9 cellular contexts compared by ENCODE assay signal in the genomic region with DNA sequence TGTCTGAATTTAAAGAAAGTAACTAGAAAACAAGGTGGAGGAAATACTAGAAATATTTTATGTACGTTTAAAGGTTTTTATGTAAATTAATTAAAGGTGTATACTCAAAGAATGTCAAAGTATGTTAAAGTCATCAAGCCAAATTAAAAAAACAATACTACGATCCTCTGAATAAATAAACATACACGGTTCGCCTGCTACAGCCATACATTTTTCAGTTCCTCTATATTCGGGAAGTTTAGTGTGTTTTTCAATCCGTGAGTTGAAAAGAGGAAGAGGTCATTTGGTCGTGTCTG. TPM values are rescaled to one million over a fixed set of nuclear protein-coding genes. Genes with fewer than 3 reads are reported as not detected.
DNase-seq lines count a peak whose midpoint lies in the region; ATAC-seq and TF ChIP-seq lines count a peak whose summit lies in the region.
"Had no signal": no experiment of that assay in that cellular context is flagged by ENCODE, and none has a peak within 500 bp of the region (broad histone marks: within the 10 kb centered on the region; RNA-seq: fewer than 3 reads in every experiment).

No MANE protein-coding gene starts in this region.

- WGBS in testis, 2 donors = 0 to 2% methylated on average over 7 of the region's 7 CpGs

- peak overlapping the region; percentile 86 for H3K4me3 Mint-ChIP-seq in T-helper 2 cell treated with Interferon-gamma antibody and Interleukin-4, amounts not matched to agents 5 μg/mL and 100 μg/mL, for 36 hours
- peak overlapping the region; percentile 94 for H3K4me3 Mint-ChIP-seq in activated naive CD8-positive, alpha-beta T cell

- TF ChIP-seq POLR2A in testis (IDR thresholded peaks at IDR 0.05) = no peak

- peak overlapping the region; percentile 64 for H3K27ac Mint-ChIP-seq in T-helper 2 cell treated with Interferon-gamma antibody and Interleukin-4, amounts not matched to agents 5 μg/mL and 100 μg/mL, for 36 hours
- H3K27ac Mint-ChIP-seq in activated naive CD8-positive, alpha-beta T cell = peak overlapping the region; percentile 65

- H3K27me3 ChIP-seq in kidney epithelial cell (ENCODE audit: control insufficient read depth, insufficient read depth, low read length) (no peaks in the 10 kb centered on the region), testis (no peaks in the 10 kb centered on the region)

- H3K36me3 ChIP-seq in kidney epithelial cell (ENCODE audit: control insufficient read depth, insufficient read depth, low read length) (no peaks in the 10 kb centered on the region), testis (ENCODE audit: low read depth, missing control alignments) (no peaks in the 10 kb centered on the region)

- no peak for TF ChIP-seq CTCF in kidney epithelial cell (IDR thresholded peaks at IDR 0.05; ENCODE audit: insufficient read depth, low read length, poor library complexity, severe bottlenecking)
- no peak for TF ChIP-seq CTCF in testis (IDR thresholded peaks at IDR 0.05)

- peaks cover 21% of the 10 kb centered on the region for H3K4me1 Mint-ChIP-seq in T-helper 2 cell treated with Interferon-gamma antibody and Interleukin-4, amounts not matched to agents 5 μg/mL and 100 μg/mL, for 36 hours (ENCODE audit: low read depth)
- H3K4me1 Mint-ChIP-seq in activated naive CD8-positive, alpha-beta T cell (ENCODE audit: low read depth) = peaks cover 37% of the 10 kb centered on the region

- intact Hi-C loops in testis (cut with DNase I; ENCODE audit: low total_unique reads) = no loop called here

- H3K27me3 Mint-ChIP-seq in T-helper 2 cell treated with Interferon-gamma antibody and Interleukin-4, amounts not matched to agents 5 μg/mL and 100 μg/mL, for 36 hours (ENCODE audit: low read depth) = peaks cover 19% of the 10 kb centered on the region
- H3K27me3 Mint-ChIP-seq in activated naive CD8-positive, alpha-beta T cell = no peaks in the 10 kb centered on the region

- peaks cover 10% of the 10 kb centered on the region for H3K4me1 ChIP-seq in testis

- H3K9me3 Mint-ChIP-seq in T-helper 2 cell treated with Interferon-gamma antibody and Interleukin-4, amounts not matched to agents 5 μg/mL and 100 μg/mL, for 36 hours = no peaks in the 10 kb centered on the region
- H3K9me3 Mint-ChIP-seq in activated naive CD8-positive, alpha-beta T cell (ENCODE audit: low read depth) = no peaks in the 10 kb centered on the region

- peak overlapping the region; percentile 64 to 75 for H3K27ac ChIP-seq in testis

- peak overlapping the region; percentile 75 for H3K4me3 ChIP-seq in kidney epithelial cell (ENCODE audit: low read depth, low read length)
- H3K4me3 ChIP-seq in testis = peak overlapping the region; percentile 76 to 93

- no peak for ATAC-seq in GM21737 (IDR thresholded peaks at IDR 0.05; ENCODE audit: unreplicated experiment)
- no peak for ATAC-seq in GM18520 (IDR thresholded peaks at IDR 0.05; ENCODE audit: unreplicated experiment)

- no peak for DNase-seq in T-helper 2 cell treated with Interferon-gamma antibody and Interleukin-4, amounts not matched to agents 5 μg/mL and 100 μg/mL, for 36 hours (ENCODE audit: low spot score)
- DNase-seq in T-helper 2 cell (no peak), kidney epithelial cell (ENCODE audit: low read depth) (no peak), testis (no peak), NCI-H1105 (lab: John Stamatoyannopoulos, UW) (no peak)

- H3K36me3 Mint-ChIP-seq in T-helper 2 cell treated with Interferon-gamma antibody and Interleukin-4, amounts not matched to agents 5 μg/mL and 100 μg/mL, for 36 hours (ENCODE audit: low read depth) = peaks cover 2% of the 10 kb centered on the region
- peaks cover 13% of the 10 kb centered on the region for H3K36me3 Mint-ChIP-seq in activated naive CD8-positive, alpha-beta T cell

- H3K9me3 ChIP-seq in testis = no peaks in the 10 kb centered on the region

RNA-seq across cellular contexts. Expression of a gene that starts 0.6 kb away (rescaled TPM):
- total RNA-seq in kidney epithelial cell = 35.8 and 42.2 TPM in 2 replicates
- 10 to 100 TPM; 12.7 to 18.8 TPM for total RNA-seq in testis
- 16.2 TPM for polyA plus RNA-seq in testis (ENCODE audit: insufficient read depth, low read depth, low replicate concordance)

RNA-seq across cellular contexts. Expression of a gene that starts 25.8 kb away (rescaled TPM):
- total RNA-seq in kidney epithelial cell (not detected in 2 replicates), testis (under 1 TPM in 1 of 2 donors, not detected in 1; 0.39 TPM)
- not detected for polyA plus RNA-seq in testis (ENCODE audit: insufficient read depth, low read depth, low replicate concordance)
- total RNA-seq: RPMI7951 had no signal

RNA-seq across cellular contexts. Expression of a gene that starts 40.2 kb away (rescaled TPM):
- not detected in 2 replicates for total RNA-seq in kidney epithelial cell
- not detected for total RNA-seq in testis
- polyA plus RNA-seq in testis (ENCODE audit: insufficient read depth, low read depth, low replicate concordance) = not detected
- total RNA-seq: RPMI7951 had no signal

RNA-seq across cellular contexts. Expression of a gene that starts 57.8 kb away (rescaled TPM):
- total RNA-seq in kidney epithelial cell (not detected in 2 replicates), testis (not detected)
- polyA plus RNA-seq in testis (ENCODE audit: insufficient read depth, low read depth, low replicate concordance) = not detected
- total RNA-seq: RPMI7951 had no signal
